ENCODE assay signal across 12 cellular contexts in genomic region chr7:1223196-1224092, GRCh38. TPM values are rescaled to one million over a fixed set of nuclear protein-coding genes. Genes with fewer than 3 reads are reported as not detected.
DNase-seq lines count a peak whose midpoint lies in the region; ATAC-seq, FAIRE-seq and TF ChIP-seq lines count a peak whose summit lies in the region.
"Had no signal": no experiment of that assay in that cellular context is flagged by ENCODE, and none has a peak within 500 bp of the region (broad histone marks: within the 10 kb centered on the region; RNA-seq: fewer than 3 reads in every experiment).

No MANE protein-coding gene starts in this region.

- no peak for TF ChIP-seq POLR2A in K562 (conservative IDR thresholded peaks at IDR 0.05)
- no peak for TF ChIP-seq POLR2A in sigmoid colon (IDR thresholded peaks at IDR 0.05)
- TF ChIP-seq POLR2A in GM18505 (IDR thresholded peaks at IDR 0.05; ENCODE audit: borderline replicate concordance, extremely low read depth, insufficient read depth, insufficient read length) = no peak

- ATAC-seq in K562 (peak; percentile 79), naive B cell (ENCODE audit: low read depth in 2 of 2) (no peak), GM18505 (IDR thresholded peaks at IDR 0.05; ENCODE audit: unreplicated experiment) (no peak), HG02759 (IDR thresholded peaks at IDR 0.05; ENCODE audit: unreplicated experiment) (no peak)
- ATAC-seq: activated T-helper 17 cell treated with anti-CD3 and anti-CD28 coated beads, Interleukin-2, amount 50 U/mL, for 72 hours; naive thymus-derived CD4-positive, alpha-beta T cell had no signal

- H3K4me3 ChIP-seq in K562 = no peak overlapping the region
- H3K4me3 ChIP-seq in sigmoid colon = no peak overlapping the region

- in situ Hi-C loops in K562 (cut with MboI) = loop anchor here (5.0 kb wide), 1 partner anchor 254 kb away; no protein-coding TSS in a partner anchor

- H3K79me2 ChIP-seq in K562 (ENCODE audit: control insufficient read depth, insufficient read depth, low read length) = no peaks in the 10 kb centered on the region

- peak overlapping the region in 3 of 8 donors; percentile 33 to 47 (median 41) for H3K4me3 Mint-ChIP-seq in naive B cell
- H3K4me3 Mint-ChIP-seq: activated T-helper 17 cell treated with anti-CD3 and anti-CD28 coated beads, Interleukin-2, amount 50 U/mL, for 72 hours had no signal

- TF ChIP-seq CTCF in GM10248 (IDR thresholded peaks at IDR 0.05; ENCODE audit: control extremely low read depth, extremely low read depth, low read depth, missing control alignments) (peak; percentile 18), K562 (IDR thresholded peaks at IDR 0.05 in 2 of 3, conservative IDR thresholded peaks at IDR 0.05 in 1 of 3; ENCODE audit: insufficient read depth in 2 of 3, low read depth in 1 of 3, low read length in 3 of 3) (peak; percentile 49 to 73 (median 64); a peak in 5 of 6 replicates), sigmoid colon (IDR thresholded peaks at IDR 0.05) (no peak)

- no peak overlapping the region for H2AFZ ChIP-seq in K562 (ENCODE audit: low read depth, low read length)

- no peaks in the 10 kb centered on the region for H3K9me3 ChIP-seq in K562 (replicated peaks; ENCODE audit: control insufficient read depth, insufficient read depth, low read depth, low read length)
- H3K9me3 ChIP-seq in sigmoid colon = no peaks in the 10 kb centered on the region

- WGBS in K562 (ENCODE audit: insufficient coverage, low coverage, missing lambda C conversion rate) = 23% methylated on average over 26 of the region's 34 CpGs
- 28 to 42% methylated on average over 34 of the region's 34 CpGs for WGBS in sigmoid colon, 2 donors

- DNase-seq in GM10248 (ENCODE audit: extremely low spot score) (no peak), HuH-7 (ENCODE audit: low spot score) (peak; percentile 69), K562 (ENCODE audit: extremely low read depth in 1 of 4, low spot score in 3 of 4) (peak in 2 of 4 experiments; percentile 58 to 64), naive B cell (no peak), sigmoid colon (no peak)
- DNase-seq: activated CD4-positive, alpha-beta T cell treated with anti-CD3 and anti-CD28 coated beads for 4 hours; islet precursor cell; NCI-H1105 had no signal

- intact Hi-C loops in K562 (cut with micrococcal nuclease) (loop anchor here (2.0 to 10.0 kb wide), 2 partner anchors 141 to 251 kb away; no protein-coding TSS in a partner anchor), sigmoid colon (cut with DNase I) (loop anchor here (2.0 kb wide), 1 partner anchor 209 kb away; no protein-coding TSS in a partner anchor)

- peaks cover 0 to 8% (median 0%) of the 10 kb centered on the region in 7 donors for H3K9me3 Mint-ChIP-seq in naive B cell
- H3K9me3 Mint-ChIP-seq: activated T-helper 17 cell treated with anti-CD3 and anti-CD28 coated beads, Interleukin-2, amount 50 U/mL, for 72 hours had no signal

- peaks cover 3 to 35% of the 10 kb centered on the region in 2 experiments; a peak in 4 of 5 replicates for H3K4me1 ChIP-seq in K562 (replicated peaks in 1 of 2; ENCODE audit: control insufficient read depth in 2 of 2, insufficient read depth in 2 of 2, low read length in 2 of 2)
- H3K4me1 ChIP-seq in sigmoid colon = peaks cover 0 to 19% (median 12%) of the 10 kb centered on the region in 4 donors

- H4K20me1 ChIP-seq in K562 (replicated peaks; ENCODE audit: control insufficient read depth, insufficient read depth, low read length) = peaks cover 6% of the 10 kb centered on the region; the same call in 1 of the 2 replicates

- peak overlapping the region in 4 of 6 donors; percentile 83 to 94 (median 88) for H3K27ac Mint-ChIP-seq in naive B cell
- H3K27ac Mint-ChIP-seq: activated T-helper 17 cell treated with anti-CD3 and anti-CD28 coated beads, Interleukin-2, amount 50 U/mL, for 72 hours had no signal

- no TSS peak for BruUV-seq in K562 (replicated peaks; lab: Mats Ljungman, UMichigan)

- H3K4me1 Mint-ChIP-seq in naive B cell = peaks cover 0 to 8% (median 3%) of the 10 kb centered on the region in 3 donors
- H3K4me1 Mint-ChIP-seq: activated T-helper 17 cell treated with anti-CD3 and anti-CD28 coated beads, Interleukin-2, amount 50 U/mL, for 72 hours had no signal

- H3K27me3 ChIP-seq in K562 (ENCODE audit: control insufficient read depth in 2 of 2, insufficient read depth in 2 of 2, low read length in 2 of 2) = peaks cover 54 to 75% of the 10 kb centered on the region in 2 experiments
- peaks cover 57 to 90% (median 82%) of the 10 kb centered on the region in 3 donors for H3K27me3 ChIP-seq in sigmoid colon

- peak; percentile 77 for FAIRE-seq in K562 (lab: Jason Lieb, UNC)

- POLR2A ChIA-PET in GM10248 (lab: Yijun Ruan, JAX) = no interaction called here
- POLR2A ChIA-PET in K562 (lab: Yijun Ruan, JAX) = interaction anchor here (0.5 to 0.7 kb wide), 2 partner anchors 181 to 207 kb away, joined by 4 read pairs; no protein-coding TSS in a partner anchor

- H3K4me2 ChIP-seq in K562 (ENCODE audit: insufficient read depth, low read length) = no peak overlapping the region

- peaks cover 43 to 79% (median 79%) of the 10 kb centered on the region in 3 donors for H3K27me3 Mint-ChIP-seq in naive B cell

- H3K27ac ChIP-seq in K562 (ENCODE audit: extremely low read depth, low read depth, low read length) (no peak overlapping the region), sigmoid colon (no peak overlapping the region)

- H3K36me3 Mint-ChIP-seq in naive B cell = no peaks in the 10 kb centered on the region

- peak in 1 of 2 experiments; percentile 66; a peak in 3 of 4 replicates for TF ChIP-seq RAD21 in K562 (CRISPR knock-in tag; conservative IDR thresholded peaks at IDR 0.05 in 1 of 2, IDR thresholded peaks at IDR 0.05 in 1 of 2)

- no peaks in the 10 kb centered on the region for H3K9me1 ChIP-seq in K562 (ENCODE audit: control insufficient read depth, insufficient read depth, low read length)

- H3K9ac ChIP-seq in K562 (ENCODE audit: insufficient read depth in 1 of 2, low read depth in 2 of 2, low read length in 2 of 2) = no peak overlapping the region

- TF ChIP-seq EP300 in K562 (IDR thresholded peaks at IDR 0.05; ENCODE audit: low read length) (no peak), sigmoid colon (IDR thresholded peaks at IDR 0.05) (no peak)

- H3K36me3 ChIP-seq in K562 (ENCODE audit: control insufficient read depth, insufficient read depth, low read length) = no peaks in the 10 kb centered on the region
- H3K36me3 ChIP-seq in sigmoid colon = no peaks in the 10 kb centered on the region

- CTCF ChIA-PET in GM10248 (lab: Yijun Ruan, JAX) (interaction anchor here (1.3 to 7.3 kb wide), 4 partner anchors 46 to 209 kb away, joined by 3 to 43 read pairs (median 4); no protein-coding TSS in a partner anchor), K562 (lab: Yijun Ruan, JAX; ENCODE audit: low intra/inter-chr PET ratio) (interaction anchor here (0.7 to 3.3 kb wide), 4 partner anchors 189 to 251 kb away, joined by 3 to 27 read pairs (median 6); no protein-coding TSS in a partner anchor)

TF ChIP-seq in K562, 482 proteins besides CTCF, POLR2A, EP300 and RAD21 (continues in another document):
- TF ChIP-seq ZNF436 (CRISPR knock-in tag; IDR thresholded peaks at IDR 0.05) (no peak), STAG1 (CRISPR knock-in tag; IDR thresholded peaks at IDR 0.05; ENCODE audit: borderline replicate concordance) (peak; percentile 10; the same call in 1 of the 2 replicates), MTA2 (IDR thresholded peaks at IDR 0.05; ENCODE audit: low read depth) (no peak), TAF15 (IDR thresholded peaks at IDR 0.05; ENCODE audit: low read depth, low read length) (no peak), ZNF77 (CRISPR knock-in tag; IDR thresholded peaks at IDR 0.05) (no peak)

RNA-seq across cellular contexts. Expression of gene UNCX, which starts 9.2 kb away (rescaled TPM):
- total RNA-seq in K562 (2011; cell fraction: chromatin; rRNA removed; ENCODE audit: low replicate concordance) = not detected in 2 replicates
- total RNA-seq in K562 (2011; cell fraction: nucleolus; rRNA removed) = not detected in 2 replicates
- not detected in 2 replicates for total RNA-seq in K562 (2011; cell fraction: nucleoplasm; rRNA removed)
- total RNA-seq in K562 (2014; rRNA removed) (not detected in 2 replicates), K562 (2014; rRNA removed; fragmentation: Illumina TruSeq; extraction: Trizol) (not detected in 2 replicates), K562 (2015; rRNA removed; fragmentation: Illumina TruSeq; extraction: Trizol) (not detected in 2 replicates), K562 (2021) (not detected in 2 replicates), sigmoid colon (not detected)
- polyA plus RNA-seq in K562 (2011; rRNA removed) (not detected in 2 replicates), K562 (2014; fragmentation: Illumina TruSeq; extraction: Trizol) (not detected in 2 replicates), K562 (2014; fragmentation: Nextera tagmentation; extraction: Ambion mirVana) (not detected), K562 (2014; rRNA removed) (not detected in 2 replicates), naive B cell (ENCODE audit: low read depth in 6 of 6) (not detected), sigmoid colon (not detected)
- not detected in 2 replicates for polyA plus RNA-seq in K562 (2011; cell fraction: cytosol; rRNA removed)
- polyA plus RNA-seq in K562 (2011; cell fraction: nucleus; rRNA removed) = not detected in 2 replicates
- polyA plus RNA-seq in K562 (2012) = not detected in 2 replicates
- not detected in 2 replicates for polyA minus RNA-seq in K562 (2011; rRNA and poly(A)+ RNA removed)
- polyA minus RNA-seq in K562 (2011; cell fraction: cytosol; rRNA and poly(A)+ RNA removed) = not detected in 2 replicates
- not detected in 2 replicates for polyA minus RNA-seq in K562 (2011; cell fraction: nucleus; rRNA and poly(A)+ RNA removed)
- total RNA-seq: activated T-helper 17 cell treated with anti-CD3 and anti-CD28 coated beads, Interleukin-2, amount 50 U/mL, for 72 hours; naive thymus-derived CD4-positive, alpha-beta T cell had no signal
- polyA plus RNA-seq: naive thymus-derived CD4-positive, alpha-beta T cell had no signal

Comparison
In these comparisons a context has a peak if more than half of its experiments do, and no peak if none do; other contexts are left out.
1. CTCF ChIP-seq: peak in GM10248 (single experiment) and K562 (3 of 3); none in sigmoid colon (0 of 4).